17 cellular contexts compared by ENCODE assay signal in the genomic region with DNA sequence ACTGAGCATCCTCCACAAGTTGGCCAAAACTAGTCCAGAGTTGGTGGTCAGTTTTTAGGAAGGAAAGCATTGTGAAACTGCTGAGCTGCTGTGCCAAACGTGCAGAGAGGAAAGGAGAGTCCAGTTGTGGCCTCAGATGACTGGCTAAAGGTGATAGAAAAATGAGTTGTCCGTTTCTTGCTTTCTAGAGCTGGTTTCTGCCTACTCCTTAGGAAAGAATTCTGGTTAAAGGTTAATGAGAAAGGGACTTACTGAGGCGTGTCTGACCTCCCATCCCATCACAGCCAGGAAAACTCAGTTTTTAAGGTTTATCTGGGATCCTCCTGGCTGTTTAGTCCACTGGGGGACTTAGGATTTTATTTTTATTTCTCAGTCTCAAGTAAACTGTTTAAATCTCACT.
A peak's percentile ranks its signal among the peaks of the same experiment; 100 is the strongest.
DNase-seq lines count a peak whose midpoint lies in the region; ATAC-seq, FAIRE-seq and TF ChIP-seq lines count a peak whose summit lies in the region.
"Had no signal": no experiment of that assay in that cellular context is flagged by ENCODE, and none has a peak within 500 bp of the region (broad histone marks: within the 10 kb centered on the region; RNA-seq: fewer than 3 reads in every experiment).

No MANE protein-coding gene starts in this region.

- H3K36me3 ChIP-seq in GM23338 (ENCODE audit: insufficient read depth) = no peaks in the 10 kb centered on the region
- H3K36me3 ChIP-seq in astrocyte (ENCODE audit: insufficient read depth, low read length) = no peaks in the 10 kb centered on the region

- H3K4me1 ChIP-seq in GM23338 (ENCODE audit: insufficient read depth) (peaks cover 6% of the 10 kb centered on the region), astrocyte (ENCODE audit: insufficient read depth, low read length) (peaks cover 4% of the 10 kb centered on the region)
- H3K4me1 ChIP-seq: A549, Caco-2 had no signal

- no peaks in the 10 kb centered on the region for H3K9me3 ChIP-seq in astrocyte (ENCODE audit: insufficient read depth, low read depth, low read length)
- H3K9me3 ChIP-seq: Caco-2 had no signal

- no peaks in the 10 kb centered on the region for H3K79me2 ChIP-seq in GM23338 (replicated peaks; ENCODE audit: insufficient read depth)
- no peaks in the 10 kb centered on the region for H3K79me2 ChIP-seq in astrocyte (ENCODE audit: insufficient read depth, low read length)

- no peak for FAIRE-seq in astrocyte (lab: Jason Lieb, UNC)
- FAIRE-seq: GM12891, GM19239, K562 had no signal

- H3K9ac ChIP-seq in astrocyte (ENCODE audit: low read length) = no peak overlapping the region

- H4K20me1 ChIP-seq in GM23338 (replicated peaks; ENCODE audit: insufficient read depth) = no peaks in the 10 kb centered on the region
- H4K20me1 ChIP-seq in astrocyte (ENCODE audit: insufficient read depth, low read length) = no peaks in the 10 kb centered on the region

- H3K4me2 ChIP-seq in GM23338 = no peak overlapping the region
- no peak overlapping the region for H3K4me2 ChIP-seq in astrocyte (ENCODE audit: low read length)
- H3K4me2 ChIP-seq: A549 had no signal

- H3K9me3 Mint-ChIP-seq in GM23338 = peaks cover 19% of the 10 kb centered on the region
- H3K9me3 Mint-ChIP-seq in astrocyte (ENCODE audit: unreplicated experiment) = peaks cover 2% of the 10 kb centered on the region

- H3K27me3 ChIP-seq in GM23338 (ENCODE audit: insufficient read depth) = no peaks in the 10 kb centered on the region
- H3K27me3 ChIP-seq in astrocyte (ENCODE audit: insufficient read depth, low read length) = no peaks in the 10 kb centered on the region

- no peaks in the 10 kb centered on the region; the same call in 1 of the 2 replicates for H3K9me2 ChIP-seq in GM23338 (ENCODE audit: insufficient read depth)

- DNase-seq in GM23338 (ENCODE audit: low spot score) (no peak), astrocyte (ENCODE audit: low read depth) (peak; percentile 16), kidney tubule cell (ENCODE audit: low spot score) (peak; percentile 78), renal cortical epithelial cell (ENCODE audit: low read depth) (peak; percentile 85), NCI-H187 (lab: John Stamatoyannopoulos, UW) (no peak), DMS 273 treated with DMSO at 0.1 percent for 48 hours (lab: John Stamatoyannopoulos, UW) (no peak), OCI-M2 (lab: John Stamatoyannopoulos, UW; ENCODE audit: unreplicated experiment) (no peak)
- DNase-seq: Caco-2; CD8-positive, alpha-beta memory T cell; DMS79; HCEC 1CT; HFFc6 had no signal

- H3K4me3 Mint-ChIP-seq in GM23338 (no peak overlapping the region), astrocyte (ENCODE audit: unreplicated experiment) (no peak overlapping the region)
- H3K4me3 Mint-ChIP-seq: CD8-positive, alpha-beta memory T cell; HFFc6 had no signal

- H3K36me3 Mint-ChIP-seq in GM23338 (ENCODE audit: low read depth) = peaks cover 12% of the 10 kb centered on the region; the same call in 1 of the 3 replicates
- H3K36me3 Mint-ChIP-seq in astrocyte (ENCODE audit: low read depth, unreplicated experiment) = no peaks in the 10 kb centered on the region
- H3K36me3 Mint-ChIP-seq: CD8-positive, alpha-beta memory T cell had no signal

- TF ChIP-seq CTCF in GM23338 (conservative IDR thresholded peaks at IDR 0.05; ENCODE audit: low read depth in 2 of 2) = no peak
- no peak for TF ChIP-seq CTCF in astrocyte (IDR thresholded peaks at IDR 0.05; ENCODE audit: insufficient read depth, low read depth, low read length)

- ATAC-seq in GM23338 (no peak), GM18511 (IDR thresholded peaks at IDR 0.05; ENCODE audit: unreplicated experiment) (no peak)
- ATAC-seq: A549, K562 had no signal

- H3K4me1 Mint-ChIP-seq in GM23338 (peaks cover 13% of the 10 kb centered on the region), astrocyte (ENCODE audit: low read depth, unreplicated experiment) (peaks cover 14% of the 10 kb centered on the region)
- H3K4me1 Mint-ChIP-seq: CD8-positive, alpha-beta memory T cell had no signal

- H3K4me3 ChIP-seq in GM23338 (no peak overlapping the region), astrocyte (ENCODE audit: insufficient read depth, low read depth, low read length) (no peak overlapping the region)
- H3K4me3 ChIP-seq: A549, K562 had no signal

- H3K27ac ChIP-seq in GM23338 (ENCODE audit: low read depth) (no peak overlapping the region), astrocyte (ENCODE audit: low read depth, low read length) (no peak overlapping the region)
- H3K27ac ChIP-seq: A549 had no signal

- peaks cover 2% of the 10 kb centered on the region for H3K27me3 Mint-ChIP-seq in GM23338 (ENCODE audit: insufficient read depth, low read depth, poor library complexity)
- no peaks in the 10 kb centered on the region for H3K27me3 Mint-ChIP-seq in astrocyte (ENCODE audit: low read depth, unreplicated experiment)
- H3K27me3 Mint-ChIP-seq: CD8-positive, alpha-beta memory T cell had no signal

- H3K27ac Mint-ChIP-seq in GM23338 = 0 out of 2 replicates have a peak overlapping the region, but pooled peaks have one; percentile 37
- no peak overlapping the region for H3K27ac Mint-ChIP-seq in astrocyte (ENCODE audit: unreplicated experiment)
- H3K27ac Mint-ChIP-seq: CD8-positive, alpha-beta memory T cell; HFFc6 had no signal

- H3F3A ChIP-seq in GM23338 (replicated peaks; ENCODE audit: low read depth) = no peaks in the 10 kb centered on the region

- no peak overlapping the region for H2AFZ ChIP-seq in GM23338
- no peak overlapping the region for H2AFZ ChIP-seq in astrocyte (ENCODE audit: low read depth, low read length)

TF ChIP-seq in GM23338, 12 proteins besides CTCF, POLR2A, EP300 and RAD21:
- TF ChIP-seq POLR2AphosphoS5 (IDR thresholded peaks at IDR 0.05; ENCODE audit: low read depth) = no peak
- TF ChIP-seq, protein P1, sequence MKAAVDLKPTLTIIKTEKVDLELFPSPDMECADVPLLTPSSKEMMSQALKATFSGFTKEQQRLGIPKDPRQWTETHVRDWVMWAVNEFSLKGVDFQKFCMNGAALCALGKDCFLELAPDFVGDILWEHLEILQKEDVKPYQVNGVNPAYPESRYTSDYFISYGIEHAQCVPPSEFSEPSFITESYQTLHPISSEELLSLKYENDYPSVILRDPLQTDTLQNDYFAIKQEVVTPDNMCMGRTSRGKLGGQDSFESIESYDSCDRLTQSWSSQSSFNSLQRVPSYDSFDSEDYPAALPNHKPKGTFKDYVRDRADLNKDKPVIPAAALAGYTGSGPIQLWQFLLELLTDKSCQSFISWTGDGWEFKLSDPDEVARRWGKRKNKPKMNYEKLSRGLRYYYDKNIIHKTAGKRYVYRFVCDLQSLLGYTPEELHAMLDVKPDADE (IDR thresholded peaks at IDR 0.05) = no peak

Comparison
In these comparisons a context has a peak if more than half of its experiments do, and no peak if none do; other contexts are left out.
1. DNase-seq: peak in astrocyte (single experiment), kidney tubule cell (single experiment) and renal cortical epithelial cell (single experiment); none in GM23338 (single experiment), NCI-H187 (0 of 2), DMS 273 treated with DMSO at 0.1 percent for 48 hours (single experiment) and OCI-M2 (single experiment).